Comparison of ENCODE assay signal across 12 cellular contexts in genomic region chr18:678482-679182, GRCh38.
"Had no signal": no experiment of that assay in that cellular context is flagged by ENCODE, and none has a peak within 500 bp of the region (broad histone marks: within the 10 kb centered on the region; RNA-seq: fewer than 3 reads in every experiment).

No MANE protein-coding gene starts in this region.

- DNase-seq: activated CD4-positive, alpha-beta T cell treated with anti-CD3 and anti-CD28 coated beads, Interleukin-2, amount 50 U/mL, for 1 hour; activated CD4-positive, CD25-positive, alpha-beta regulatory T cell; activated naive CD4-positive, alpha-beta T cell treated with anti-CD3 and anti-CD28 coated beads for 36 hours; colonic mucosa; effector CD4-positive, alpha-beta T cell; gastrocnemius medialis; left ventricle myocardium superior; T-helper 1 cell had no signal

- H3K79me2 ChIP-seq: parathyroid adenoma had no signal

- H3K27me3 ChIP-seq: cardiac muscle cell, colonic mucosa, gastrocnemius medialis, tibial nerve had no signal

- H3K4me3 Mint-ChIP-seq: activated naive CD4-positive, alpha-beta T cell treated with anti-CD3 and anti-CD28 coated beads for 36 hours had no signal

- H3K36me3 ChIP-seq: colonic mucosa had no signal

- H3K9me3 ChIP-seq: colonic mucosa, gastrocnemius medialis, tibial nerve had no signal

- ATAC-seq: gastrocnemius medialis, left ventricle myocardium superior had no signal

- H2AFZ ChIP-seq: parathyroid adenoma had no signal

- H3K9me3 Mint-ChIP-seq: activated naive CD4-positive, alpha-beta T cell treated with anti-CD3 and anti-CD28 coated beads for 36 hours had no signal

- H3K9ac ChIP-seq: parathyroid adenoma had no signal

- H3K4me3 ChIP-seq: cardiac muscle cell, colonic mucosa, gastrocnemius medialis, skin epidermis, tibial nerve had no signal

- H3K27ac ChIP-seq: cardiac muscle cell, colonic mucosa, gastrocnemius medialis, parathyroid adenoma, skin epidermis, tibial nerve had no signal

- H3K4me1 ChIP-seq: colonic mucosa, gastrocnemius medialis, parathyroid adenoma, tibial nerve had no signal

- H3K27ac Mint-ChIP-seq: activated naive CD4-positive, alpha-beta T cell treated with anti-CD3 and anti-CD28 coated beads for 36 hours had no signal
